ENCODE assay signal across 8 cellular contexts in the genomic region with DNA sequence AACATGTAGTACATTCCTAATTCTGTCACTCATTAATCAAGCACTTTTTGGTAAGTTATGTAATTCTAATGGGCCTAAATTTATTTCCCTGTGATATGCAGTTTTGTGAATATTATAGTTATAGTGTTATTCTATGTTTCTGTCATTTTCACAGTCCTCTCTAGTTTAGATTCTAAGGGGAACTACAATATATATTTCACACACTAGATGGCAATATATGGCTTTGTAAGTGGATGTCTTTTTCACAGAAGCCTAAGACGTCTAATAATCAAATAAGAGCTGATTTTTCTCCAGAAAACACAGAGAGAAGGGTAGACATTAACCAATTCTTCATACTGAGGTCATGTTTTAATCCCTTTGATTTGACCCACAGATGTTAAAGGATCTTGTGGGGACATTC. TPM values are rescaled to one million over a fixed set of nuclear protein-coding genes. Genes with fewer than 3 reads are reported as not detected.
DNase-seq lines count a peak whose midpoint lies in the region; ATAC-seq, FAIRE-seq and TF ChIP-seq lines count a peak whose summit lies in the region.

No MANE protein-coding gene starts in this region.

- no peak overlapping the region for H3K4me2 ChIP-seq in SK-N-SH

- no peaks in the 10 kb centered on the region for H3K9me2 ChIP-seq in SK-N-SH

- H3K4me3 ChIP-seq in BE2C (ENCODE audit: low read depth, low read length) = no peak overlapping the region
- no peak overlapping the region for H3K4me3 ChIP-seq in SK-N-SH (ENCODE audit: low read depth in 2 of 2, low read length in 1 of 2)
- no peak overlapping the region for H3K4me3 ChIP-seq in vagina

- ATAC-seq in HG03039 (IDR thresholded peaks at IDR 0.05; ENCODE audit: unreplicated experiment) (no peak), HG02840 (IDR thresholded peaks at IDR 0.05; ENCODE audit: low FRiP score, unreplicated experiment) (no peak)

- 0% methylated on average over 1 of the region's 1 CpG for WGBS in SK-N-SH (ENCODE audit: low lambda C conversion rate)

- H4K20me1 ChIP-seq in SK-N-SH (ENCODE audit: insufficient read depth) = no peaks in the 10 kb centered on the region

- no peak for TF ChIP-seq EP300 in SK-N-SH (IDR thresholded peaks at IDR 0.05; ENCODE audit: borderline replicate concordance in 1 of 2, low read depth in 1 of 2, low read length in 1 of 2)

- peak; percentile 43; the same call in 1 of the 2 replicates for TF ChIP-seq CTCF in BE2C (IDR thresholded peaks at IDR 0.05; ENCODE audit: low read depth, low read length)
- peak; percentile 76 for TF ChIP-seq CTCF in SK-N-SH (IDR thresholded peaks at IDR 0.05)
- TF ChIP-seq CTCF in vagina (IDR thresholded peaks at IDR 0.05) = peak in 2 of 3 experiments; percentile 16 to 24

- no peaks in the 10 kb centered on the region for H3K4me1 ChIP-seq in BE2C
- H3K4me1 ChIP-seq in SK-N-SH (ENCODE audit: control insufficient read depth in 1 of 2, insufficient read depth in 2 of 2, low read depth in 1 of 2, low read length in 1 of 2) = 0 out of 4 replicates have a peak, but pooled peaks cover 0 to 3% of the 10 kb centered on the region in 2 experiments
- no peaks in the 10 kb centered on the region for H3K4me1 ChIP-seq in vagina

- POLR2A ChIA-PET in SK-N-SH (lab: Yijun Ruan, JAX) = no interaction called here

- H3K27ac ChIP-seq in SK-N-SH (ENCODE audit: low read depth in 2 of 2, low read length in 1 of 2) = no peak overlapping the region
- no peak overlapping the region for H3K27ac ChIP-seq in vagina

- intact Hi-C loops in vagina (cut with DNase I) = no loop called here

- H3K36me3 ChIP-seq in BE2C (no peaks in the 10 kb centered on the region), SK-N-SH (replicated peaks in 1 of 2; ENCODE audit: control insufficient read depth in 1 of 2, insufficient read depth in 2 of 2, low read length in 1 of 2) (no peaks in the 10 kb centered on the region), vagina (no peaks in the 10 kb centered on the region)

- no peaks in the 10 kb centered on the region for H3F3A ChIP-seq in SK-N-SH (replicated peaks; ENCODE audit: insufficient read depth)

- no peak overlapping the region for H3K9ac ChIP-seq in SK-N-SH

- CTCF ChIA-PET in SK-N-SH (lab: Yijun Ruan, JAX) = interaction anchor here (0.6 to 7.5 kb wide), 51 partner anchors 10 to 914 kb away, joined by 3 to 58 read pairs (median 5); partner anchors contain the start of genes FAS and LIPM

- TF ChIP-seq RAD21 in SK-N-SH (IDR thresholded peaks at IDR 0.05; ENCODE audit: low read length) = peak; percentile 87

- no peak for DNase-seq in BE2C
- DNase-seq in H54 (ENCODE audit: insufficient read length, low spot score) = no peak
- DNase-seq in SK-N-SH = peak; percentile 22
- DNase-seq in globus pallidus (ENCODE audit: low spot score) = peak; percentile 24
- DNase-seq in vagina (ENCODE audit: extremely low spot score in 2 of 2) = no peak
- no peak for DNase-seq in stimulated activated naive CD4-positive, alpha-beta T cell treated with Interleukin-2 at 50 U/mL for 16 hours (lab: John Stamatoyannopoulos, UW)

- TF ChIP-seq POLR2A in H54 (IDR thresholded peaks at IDR 0.05; ENCODE audit: low read depth, low read length) = no peak
- no peak for TF ChIP-seq POLR2A in vagina (IDR thresholded peaks at IDR 0.05)

- H3K9me3 ChIP-seq in BE2C = no peaks in the 10 kb centered on the region
- H3K9me3 ChIP-seq in SK-N-SH = no peaks in the 10 kb centered on the region
- no peaks in the 10 kb centered on the region for H3K9me3 ChIP-seq in vagina

- FAIRE-seq in H54 (lab: Jason Lieb, UNC) = peak; percentile 97

- no peaks in the 10 kb centered on the region for H3K79me2 ChIP-seq in SK-N-SH (ENCODE audit: insufficient read depth)

- H3K27me3 ChIP-seq in BE2C (no peaks in the 10 kb centered on the region), SK-N-SH (ENCODE audit: insufficient read depth) (no peaks in the 10 kb centered on the region), vagina (no peaks in the 10 kb centered on the region)

- peak overlapping the region; percentile 23; the same call in 1 of the 2 replicates for H2AFZ ChIP-seq in SK-N-SH (ENCODE audit: low read depth)

TF ChIP-seq in SK-N-SH, 30 proteins besides CTCF, POLR2A, EP300 and RAD21:
- no peak for TF ChIP-seq ZBTB33 (IDR thresholded peaks at IDR 0.05; ENCODE audit: borderline replicate concordance, low read depth)
- peak; percentile 47 for TF ChIP-seq SMC3 (IDR thresholded peaks at IDR 0.05; ENCODE audit: low read depth, low read length)
- TF ChIP-seq FOSL2 (IDR thresholded peaks at IDR 0.05; ENCODE audit: borderline replicate concordance, low read depth) = no peak
- TF ChIP-seq FOXM1 (IDR thresholded peaks at IDR 0.05; ENCODE audit: low read depth) = no peak

RNA-seq across cellular contexts. Expression of gene RNLS, which starts 18.0 kb away (rescaled TPM):
- 5.1 TPM for polyA plus RNA-seq in BE2C (2012; ENCODE audit: insufficient read depth, insufficient read length, low read depth)
- polyA plus RNA-seq in SK-N-SH (2012; rRNA removed) = not detected in 2 replicates
- polyA plus RNA-seq in SK-N-SH (2012; cell fraction: cytosol; rRNA removed) = 0.01 TPM in 1 of 2 replicates, not detected in the other
- not detected in 2 replicates for polyA plus RNA-seq in SK-N-SH (2012; cell fraction: nucleus; rRNA removed)
- 13.3 TPM for total RNA-seq in vagina

RNA-seq across cellular contexts. Expression of gene LIPJ, which starts 21.5 kb away (rescaled TPM):
- 0.29 TPM for polyA plus RNA-seq in BE2C (2012; ENCODE audit: insufficient read depth, insufficient read length, low read depth)
- polyA plus RNA-seq in SK-N-SH (2012; rRNA removed) = not detected in 2 replicates
- not detected in 2 replicates for polyA plus RNA-seq in SK-N-SH (2012; cell fraction: cytosol; rRNA removed)
- not detected in 2 replicates for polyA plus RNA-seq in SK-N-SH (2012; cell fraction: nucleus; rRNA removed)
- total RNA-seq in vagina = not detected

Comparison
In these comparisons a context has a peak if more than half of its experiments do, and no peak if none do; other contexts are left out.
1. DNase-seq: peak in SK-N-SH (single experiment) and globus pallidus (single experiment); none in BE2C (single experiment), H54 (single experiment), vagina (0 of 2) and stimulated activated naive CD4-positive, alpha-beta T cell treated with Interleukin-2 at 50 U/mL for 16 hours (single experiment).
2. CTCF ChIP-seq: peak in every context shown above with its lines; median percentile 76 in SK-N-SH; 43 in BE2C; 20 in vagina.